In genomic region chr10:20776384-20776783, GRCh38 we compare ENCODE assay signal across 22 cellular contexts.
"Had no signal": no experiment of that assay in that cellular context is flagged by ENCODE, and none has a peak within 500 bp of the region (broad histone marks: within the 10 kb centered on the region; RNA-seq: fewer than 3 reads in every experiment).

No MANE protein-coding gene starts in this region.

- DNase-seq: effector CD4-positive, alpha-beta T cell; endodermal cell; erythroblast; foreskin keratinocyte; head of caudate nucleus; kidney; left cardiac atrium; left ventricle myocardium inferior; mesenchymal stem cell; midbrain; occipital lobe; pancreas; right cardiac atrium; stimulated activated CD4-positive, alpha-beta T cell treated with anti-CD3 and anti-CD28 coated beads, Interleukin-2, amount 100 ng/mL, for 48 hours; stimulated activated naive CD4-positive, alpha-beta T cell treated with Interleukin-2 at 50 U/mL for 16 hours; trophoblast cell; uterus had no signal

- H3K36me3 ChIP-seq: left ventricle myocardium inferior, pancreas, uterus had no signal

- H3K4me3 ChIP-seq: hepatocyte, left ventricle myocardium inferior, lung, pancreas, smooth muscle cell, uterus had no signal

- H3K4me1 ChIP-seq: foreskin keratinocyte, pancreas, uterus had no signal

- H3K4me1 Mint-ChIP-seq: endodermal cell had no signal

- H3K27me3 Mint-ChIP-seq: progenitor cell of endocrine pancreas had no signal

- H3K9me3 Mint-ChIP-seq: endodermal cell; natural killer cell treated with Interleukin-12 subunit alpha and Interleukin-12 subunit beta and Interleukin-15 and Interleukin-18, amount 100 ng/mL, for 72 hours had no signal

- ATAC-seq: foreskin keratinocyte; natural killer cell treated with Interleukin-12 subunit alpha and Interleukin-12 subunit beta and Interleukin-15 and Interleukin-18, amount 100 ng/mL, for 72 hours; pancreas had no signal

- H3K36me3 Mint-ChIP-seq: natural killer cell treated with Interleukin-12 subunit alpha and Interleukin-12 subunit beta and Interleukin-15 and Interleukin-18, amount 100 ng/mL, for 72 hours had no signal

- H3K27ac ChIP-seq: foreskin keratinocyte, hepatocyte, left ventricle myocardium inferior, pancreas, uterus had no signal

- H3K4me2 ChIP-seq: hepatocyte, smooth muscle cell had no signal

- H3K27ac Mint-ChIP-seq: endodermal cell; natural killer cell treated with Interleukin-12 subunit alpha and Interleukin-12 subunit beta and Interleukin-15 and Interleukin-18, amount 100 ng/mL, for 72 hours; progenitor cell of endocrine pancreas had no signal

- H3K9me3 ChIP-seq: left ventricle myocardium inferior, pancreas, uterus had no signal

- H3K4me3 Mint-ChIP-seq: endodermal cell; natural killer cell treated with Interleukin-12 subunit alpha and Interleukin-12 subunit beta and Interleukin-15 and Interleukin-18, amount 100 ng/mL, for 72 hours had no signal

- H3K27me3 ChIP-seq: foreskin keratinocyte, hepatocyte, uterus had no signal
